Comparison of ENCODE assay signal across 8 cellular contexts in the genomic region with DNA sequence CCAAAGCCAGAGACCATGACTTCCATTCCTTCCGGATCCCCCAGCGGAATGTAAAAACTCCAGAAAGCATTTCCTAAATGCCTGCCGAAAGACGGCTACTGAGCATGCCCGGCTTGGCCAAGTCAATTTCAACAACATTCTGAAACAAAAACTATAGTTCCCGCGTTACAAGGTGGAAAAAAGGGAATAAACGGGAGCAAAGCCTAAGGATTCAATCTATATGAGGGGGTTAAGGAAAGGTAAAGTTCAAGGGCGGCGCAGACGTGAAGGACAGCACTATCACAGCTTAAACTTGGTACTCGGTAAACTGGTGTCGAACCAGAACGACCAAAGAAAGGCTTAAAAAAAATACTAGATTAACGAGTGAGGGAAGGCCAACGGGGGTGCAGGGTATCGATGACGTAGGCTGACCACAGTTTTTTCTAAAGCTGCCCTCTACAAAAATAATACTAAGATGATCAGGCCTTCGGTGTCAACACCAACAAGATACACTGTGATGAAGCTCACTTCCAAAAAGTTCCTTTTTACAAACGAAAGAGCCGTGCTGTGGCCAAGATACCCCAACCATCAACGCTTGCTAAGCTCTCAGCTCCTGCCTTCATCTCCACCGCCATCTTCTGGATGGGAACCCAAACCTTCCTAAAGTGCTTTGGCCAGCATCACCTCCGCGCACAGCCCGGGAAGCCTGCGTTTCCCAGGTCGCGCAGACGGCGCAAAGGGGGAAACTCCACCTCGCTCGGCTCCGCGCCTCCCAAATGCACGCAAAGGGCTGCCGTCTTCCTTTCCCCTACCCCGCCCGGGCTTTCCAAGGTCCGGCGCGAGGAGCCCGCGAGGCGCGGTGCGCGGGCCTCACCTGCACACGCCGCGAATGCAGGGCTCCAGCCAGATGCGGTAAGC. TPM values are rescaled to one million over a fixed set of nuclear protein-coding genes. Genes with fewer than 3 reads are reported as not detected.
DNase-seq lines count a peak whose midpoint lies in the region; ATAC-seq and TF ChIP-seq lines count a peak whose summit lies in the region.

No MANE protein-coding gene starts in this region.

- ATAC-seq in GM18867 (IDR thresholded peaks at IDR 0.05; ENCODE audit: unreplicated experiment): peak; percentile 32
- peak; percentile 23 for ATAC-seq in HG03108 (IDR thresholded peaks at IDR 0.05; ENCODE audit: unreplicated experiment)
- ATAC-seq in mucosa of descending colon: peak; percentile 48
- peak; percentile 12 for ATAC-seq in stimulated activated effector memory CD8-positive, alpha-beta T cell treated with anti-CD3 and anti-CD28 coated beads, Interleukin-12 subunit alpha, Interleukin-12 subunit beta, amount 100 ng/mL, for 72 hours

- peaks cover 44% of the 10 kb centered on the region for H3K36me3 Mint-ChIP-seq in stimulated activated effector memory CD8-positive, alpha-beta T cell treated with anti-CD3 and anti-CD28 coated beads, Interleukin-12 subunit alpha, Interleukin-12 subunit beta, amount 100 ng/mL, for 72 hours

- H3K9me3 Mint-ChIP-seq in stimulated activated effector memory CD8-positive, alpha-beta T cell treated with anti-CD3 and anti-CD28 coated beads, Interleukin-12 subunit alpha, Interleukin-12 subunit beta, amount 100 ng/mL, for 72 hours: no peaks in the 10 kb centered on the region

- peak; percentile 53 for TF ChIP-seq CTCF in AG10803 (conservative IDR thresholded peaks at IDR 0.05; ENCODE audit: low read length)
- peak; percentile 43 for TF ChIP-seq CTCF in epithelial cell of proximal tubule (conservative IDR thresholded peaks at IDR 0.05; ENCODE audit: low read depth, low read length)
- no peak for TF ChIP-seq CTCF in mucosa of descending colon (IDR thresholded peaks at IDR 0.05)

- H3K4me1 Mint-ChIP-seq in stimulated activated effector memory CD8-positive, alpha-beta T cell treated with anti-CD3 and anti-CD28 coated beads, Interleukin-12 subunit alpha, Interleukin-12 subunit beta, amount 100 ng/mL, for 72 hours: peaks cover 32% of the 10 kb centered on the region

- DNase-seq in AG10803 (ENCODE audit: low read depth): peak; percentile 65
- DNase-seq in NCI-H526 treated with DMSO at 0.1 percent for 48 hours (lab: John Stamatoyannopoulos, UW): peak; percentile 40
- peak; percentile 33 for DNase-seq in activated CD8-positive, alpha-beta memory T cell treated with anti-CD3 and anti-CD28 coated beads, Interleukin-2, amount 50 U/mL, for 4 hours
- peak; percentile 22 for DNase-seq in epithelial cell of proximal tubule (ENCODE audit: low read depth)
- peak in 1 of 3 donors; percentile 65 for DNase-seq in mucosa of descending colon
- DNase-seq in stimulated activated effector memory CD8-positive, alpha-beta T cell treated with anti-CD3 and anti-CD28 coated beads, Interleukin-12 subunit alpha, Interleukin-12 subunit beta, amount 100 ng/mL, for 72 hours (ENCODE audit: low spot score in 2 of 2): peak; percentile 29 to 85

- H3K27ac Mint-ChIP-seq in stimulated activated effector memory CD8-positive, alpha-beta T cell treated with anti-CD3 and anti-CD28 coated beads, Interleukin-12 subunit alpha, Interleukin-12 subunit beta, amount 100 ng/mL, for 72 hours: peak overlapping the region; percentile 100

- intact Hi-C loops in mucosa of descending colon (cut with DNase I, micrococcal nuclease): no loop called here

- H3K4me3 Mint-ChIP-seq in stimulated activated effector memory CD8-positive, alpha-beta T cell treated with anti-CD3 and anti-CD28 coated beads, Interleukin-12 subunit alpha, Interleukin-12 subunit beta, amount 100 ng/mL, for 72 hours: peak overlapping the region; percentile 85

- H3K4me3 ChIP-seq in AG10803 (ENCODE audit: low read length) (peak overlapping the region; percentile 95), epithelial cell of proximal tubule (ENCODE audit: low read depth, low read length) (peak overlapping the region; percentile 87), mucosa of descending colon (peak overlapping the region; percentile 90)

- no peaks in the 10 kb centered on the region for H3K9me3 ChIP-seq in mucosa of descending colon

- no peaks in the 10 kb centered on the region for H3K36me3 ChIP-seq in mucosa of descending colon (ENCODE audit: low read depth)

- peaks cover 13% of the 10 kb centered on the region for H3K4me1 ChIP-seq in mucosa of descending colon (ENCODE audit: low read depth)

RNA-seq across cellular contexts. Expression of gene USP48, which starts 0.7 kb away (rescaled TPM):
- total RNA-seq in epithelial cell of proximal tubule (19.2 and 24.0 TPM in 2 replicates), mucosa of descending colon (10 to 100 TPM; 39.1 to 70.6 (median 52.2) TPM)

RNA-seq across cellular contexts. Expression of gene LDLRAD2, which starts 29.8 kb away (rescaled TPM):
- total RNA-seq in epithelial cell of proximal tubule (0.17 TPM in 1 of 2 replicates, not detected in the other), mucosa of descending colon (under 1 TPM; 0.09 to 0.27 (median 0.19) TPM)
